In the genomic region with DNA sequence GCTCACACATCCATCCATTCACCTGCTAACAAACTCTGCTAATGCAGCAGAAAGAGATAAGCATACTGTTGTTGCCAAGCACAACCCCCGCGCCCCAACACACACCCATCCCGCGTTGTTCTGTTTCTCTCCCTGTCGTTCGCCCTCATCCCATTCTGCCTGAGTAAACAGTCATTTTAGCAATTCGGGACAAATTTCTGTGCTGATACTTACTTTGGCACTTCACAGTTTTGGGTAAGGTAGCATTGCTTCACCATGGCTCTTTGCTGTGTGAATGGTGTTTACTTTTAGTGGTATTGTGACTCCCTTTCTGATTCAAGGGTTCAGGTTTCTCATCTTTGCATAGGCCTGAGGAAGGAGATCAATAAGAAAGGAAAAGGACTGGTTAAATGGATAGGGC, we compare ENCODE assay signal across 17 cellular contexts.
"Had no signal": no experiment of that assay in that cellular context is flagged by ENCODE, and none has a peak within 500 bp of the region (broad histone marks: within the 10 kb centered on the region; RNA-seq: fewer than 3 reads in every experiment).

No MANE protein-coding gene starts in this region.

- DNase-seq: activated CD4-positive, alpha-beta T cell treated with anti-CD3 and anti-CD28 coated beads, Interleukin-2, amount 50 U/mL, for 4 hours; activated CD4-positive, CD25-positive, alpha-beta regulatory T cell treated with anti-CD3 and anti-CD28 coated beads, Interleukin-2, amount 50 U/mL, for 72 hours; activated gamma-delta T cell; activated T-cell treated with anti-CD3 and anti-CD28 coated beads, Interleukin-2, amount 50 U/mL, for 4 hours; caudate nucleus; colonic mucosa; effector CD4-positive, alpha-beta T cell; mesenchymal stem cell; retina; stimulated activated CD4-positive, alpha-beta T cell treated with anti-CD3 and anti-CD28 coated beads, Interleukin-15, amount 100 ng/mL, for 24 hours; stimulated activated CD4-positive, alpha-beta T cell treated with anti-CD3 and anti-CD28 coated beads, Interleukin-4, amount 100 ng/mL, for 24 hours; stomach had no signal

- H3K27ac Mint-ChIP-seq: neural progenitor cell had no signal

- H3K4me3 Mint-ChIP-seq: activated T-cell treated with anti-CD3 and anti-CD28 coated beads, Interleukin-2, amount 50 U/mL, for 4 hours; neural progenitor cell had no signal

- H3K4me3 ChIP-seq: colonic mucosa, gastroesophageal sphincter, hepatocyte, neural progenitor cell, stomach had no signal

- ATAC-seq: activated T-cell treated with anti-CD3 and anti-CD28 coated beads, Interleukin-2, amount 50 U/mL, for 4 hours; gastroesophageal sphincter had no signal

- H3K27ac ChIP-seq: colonic mucosa, epithelial cell of prostate, gastroesophageal sphincter, hepatocyte, neural progenitor cell, parathyroid adenoma, stomach had no signal

- H3K4me1 ChIP-seq: parathyroid adenoma had no signal

- H3K9me3 Mint-ChIP-seq: activated T-cell treated with anti-CD3 and anti-CD28 coated beads, Interleukin-2, amount 50 U/mL, for 4 hours; neural progenitor cell had no signal

- H3K27me3 ChIP-seq: colonic mucosa, gastroesophageal sphincter, hepatocyte, neural progenitor cell, stomach had no signal

- H3K36me3 ChIP-seq: colonic mucosa, neural progenitor cell had no signal

- H3K9me3 ChIP-seq: colonic mucosa, gastroesophageal sphincter, stomach had no signal
